25 cellular contexts compared by ENCODE assay signal in genomic region chrX:28491322-28491721, GRCh38.
DNase-seq lines count a peak whose midpoint lies in the region; ATAC-seq, FAIRE-seq and TF ChIP-seq lines count a peak whose summit lies in the region.
"Had no signal": no experiment of that assay in that cellular context is flagged by ENCODE, and none has a peak within 500 bp of the region (broad histone marks: within the 10 kb centered on the region; RNA-seq: fewer than 3 reads in every experiment).

No MANE protein-coding gene starts in this region.

- H2AFZ ChIP-seq in PC-3 (ENCODE audit: low read length) (no peak overlapping the region), endothelial cell of umbilical vein (ENCODE audit: low read depth, low read length) (no peak overlapping the region)

- H3K27me3 ChIP-seq in PC-3 (ENCODE audit: low read length) (no peaks in the 10 kb centered on the region), endothelial cell of umbilical vein (ENCODE audit: control insufficient read depth in 2 of 2, insufficient read depth in 2 of 2, low read length in 2 of 2) (no peaks in the 10 kb centered on the region)
- H3K27me3 ChIP-seq: BE2C, BLaER1 had no signal

- H3K4me1 ChIP-seq in PC-3 (ENCODE audit: insufficient read depth, low read length) (peaks cover 14% of the 10 kb centered on the region), endothelial cell of umbilical vein (ENCODE audit: control insufficient read depth, extremely low read depth, insufficient read depth, low read length) (peaks cover 2% of the 10 kb centered on the region)
- H3K4me1 ChIP-seq: BE2C, BLaER1 had no signal

- no peak overlapping the region for H3K27ac ChIP-seq in PC-3 (ENCODE audit: low read length)
- no peak overlapping the region for H3K27ac ChIP-seq in endothelial cell of umbilical vein (ENCODE audit: insufficient read depth, low read depth, low read length)
- H3K27ac ChIP-seq: BLaER1 had no signal

- H3K9me1 ChIP-seq in endothelial cell of umbilical vein (replicated peaks; ENCODE audit: control insufficient read depth, extremely low read depth, insufficient read depth, low read length) = no peaks in the 10 kb centered on the region

- H4K20me1 ChIP-seq in PC-3 (ENCODE audit: low read length) (no peaks in the 10 kb centered on the region), endothelial cell of umbilical vein (replicated peaks; ENCODE audit: control insufficient read depth, extremely low read depth, insufficient read depth, low read length) (no peaks in the 10 kb centered on the region)
- H4K20me1 ChIP-seq: BLaER1 had no signal

- no peaks in the 10 kb centered on the region for H3F3A ChIP-seq in PC-3 (ENCODE audit: low read length, unreplicated experiment)

- intact Hi-C loops in PC-3 (cut with micrococcal nuclease) = loop anchor here (5.0 to 10.0 kb wide), 2 partner anchors 189 to 397 kb away; no protein-coding TSS in a partner anchor
- intact Hi-C loops in endothelial cell of umbilical vein (cut with micrococcal nuclease) = loop anchor here (10.0 kb wide), 1 partner anchor 217 kb away; no protein-coding TSS in a partner anchor

- TF ChIP-seq CTCF in PC-3 (conservative IDR thresholded peaks at IDR 0.05; ENCODE audit: low read depth, low read length) (no peak), endothelial cell of umbilical vein (IDR thresholded peaks at IDR 0.05; ENCODE audit: extremely low read depth in 1 of 2, insufficient read depth in 1 of 2, low read depth in 1 of 2, low read length in 2 of 2) (no peak)

- no peak overlapping the region for H3K4me2 ChIP-seq in PC-3 (ENCODE audit: low read length)
- H3K4me2 ChIP-seq in endothelial cell of umbilical vein (ENCODE audit: insufficient read depth, low read length) = no peak overlapping the region
- H3K4me2 ChIP-seq: BLaER1 had no signal

- H3K79me2 ChIP-seq in PC-3 (ENCODE audit: low read length) = no peaks in the 10 kb centered on the region
- no peaks in the 10 kb centered on the region for H3K79me2 ChIP-seq in endothelial cell of umbilical vein (ENCODE audit: control insufficient read depth, insufficient read depth, low read length)

- POLR2A ChIA-PET in PC-3 (lab: Charles Lee; ENCODE audit: unreplicated experiment) (no interaction called here), endothelial cell of umbilical vein (lab: Charles Lee) (no interaction called here)

- CTCF ChIA-PET in PC-3 (lab: Charles Lee) = no interaction called here
- CTCF ChIA-PET in endothelial cell of umbilical vein (lab: Charles Lee) = no interaction called here

- ATAC-seq in PC-3 = peak; percentile 73
- ATAC-seq in GM21723 (IDR thresholded peaks at IDR 0.05; ENCODE audit: unreplicated experiment) = no peak
- ATAC-seq in GM18858 (IDR thresholded peaks at IDR 0.05; ENCODE audit: unreplicated experiment) = no peak

- no TSS peak for BruUV-seq in PC-3 (replicated peaks; lab: Mats Ljungman, UMichigan)
- no TSS peak for BruUV-seq in endothelial cell of umbilical vein (replicated peaks; lab: Mats Ljungman, UMichigan)

- H3K9ac ChIP-seq in PC-3 (ENCODE audit: low read length) = no peak overlapping the region
- no peak overlapping the region for H3K9ac ChIP-seq in endothelial cell of umbilical vein (replicated peaks; ENCODE audit: extremely low read depth, insufficient read depth, low read length)
- H3K9ac ChIP-seq: BLaER1 had no signal

- no peaks in the 10 kb centered on the region for H3K9me2 ChIP-seq in PC-3 (replicated peaks; ENCODE audit: low read length)

- DNase-seq in NCI-H526 (lab: John Stamatoyannopoulos, UW) (peak; percentile 11 to 12), PC-3 (peak; percentile 70), endothelial cell of umbilical vein (ENCODE audit: low read depth, low spot score) (no peak), Kasumi-1 (lab: John Stamatoyannopoulos, UW) (no peak)
- DNase-seq: 8988T; ACHN; BE2C; C1 segment of cervical spinal cord; CD4-positive, alpha-beta memory T cell; CD4-positive, CD25-positive, alpha-beta regulatory T cell; CD8-positive, alpha-beta memory T cell; COR-L47; DMS 273 treated with DMSO at 0.1 percent for 48 hours; DMS153; DMS53; DMS79; DND-41; EL; GDM1 had no signal

- H3K36me3 ChIP-seq in PC-3 (ENCODE audit: low read depth, low read length) = no peaks in the 10 kb centered on the region
- no peaks in the 10 kb centered on the region for H3K36me3 ChIP-seq in endothelial cell of umbilical vein (ENCODE audit: control insufficient read depth in 2 of 2, extremely low read depth in 1 of 2, insufficient read depth in 2 of 2, low read length in 2 of 2)
- H3K36me3 ChIP-seq: BE2C, BLaER1 had no signal

- TF ChIP-seq POLR2A in endothelial cell of umbilical vein (IDR thresholded peaks at IDR 0.05; ENCODE audit: low read depth, low read length) = no peak

- H3K9me3 ChIP-seq in PC-3 (ENCODE audit: low read length) (no peaks in the 10 kb centered on the region), endothelial cell of umbilical vein (replicated peaks; ENCODE audit: control insufficient read depth, insufficient read depth, low read length) (no peaks in the 10 kb centered on the region)
- H3K9me3 ChIP-seq: BE2C, BLaER1 had no signal

- peak; percentile 56 for FAIRE-seq in endothelial cell of umbilical vein (lab: Jason Lieb, UNC)
- FAIRE-seq: A204.1, GM12891, GM19239 had no signal

- H3K4me3 ChIP-seq in PC-3 (ENCODE audit: low read length) = no peak overlapping the region
- no peak overlapping the region for H3K4me3 ChIP-seq in endothelial cell of umbilical vein (replicated peaks in 1 of 3; ENCODE audit: insufficient read depth in 1 of 3, low read depth in 1 of 3, low read length in 3 of 3)
- H3K4me3 ChIP-seq: BLaER1 had no signal

- dilution Hi-C loops in endothelial cell of umbilical vein (cut with MboI; ENCODE audit: extremely low pct_ligation_motif_present, low sequenced_read_pairs) = no loop called here

TF ChIP-seq in endothelial cell of umbilical vein, 7 proteins besides CTCF, POLR2A, EP300 and RAD21:
- TF ChIP-seq JUN (IDR thresholded peaks at IDR 0.05; ENCODE audit: borderline replicate concordance, insufficient read depth, insufficient read length, low read depth) (no peak), EZH2 (IDR thresholded peaks at IDR 0.05; ENCODE audit: borderline replicate concordance, low read depth, low read length, severe bottlenecking) (no peak), GATA2 (IDR thresholded peaks at IDR 0.05; ENCODE audit: insufficient read depth, insufficient read length, low read depth, low read length) (no peak), MYC (IDR thresholded peaks at IDR 0.05; ENCODE audit: low read depth, low read length) (no peak), POLR2AphosphoS5 (IDR thresholded peaks at IDR 0.05; ENCODE audit: insufficient read depth, low read depth, low read length) (no peak), MAX (IDR thresholded peaks at IDR 0.05; ENCODE audit: insufficient read depth, insufficient read length) (no peak), FOS (IDR thresholded peaks at IDR 0.05; ENCODE audit: borderline replicate concordance, insufficient read depth, low read length) (no peak)

Comparison
In these comparisons a context has a peak if more than half of its experiments do, and no peak if none do; other contexts are left out.
1. DNase-seq: peak in NCI-H526 (2 of 2) and PC-3 (single experiment); none in endothelial cell of umbilical vein (single experiment) and Kasumi-1 (0 of 2).